In the genomic region with DNA sequence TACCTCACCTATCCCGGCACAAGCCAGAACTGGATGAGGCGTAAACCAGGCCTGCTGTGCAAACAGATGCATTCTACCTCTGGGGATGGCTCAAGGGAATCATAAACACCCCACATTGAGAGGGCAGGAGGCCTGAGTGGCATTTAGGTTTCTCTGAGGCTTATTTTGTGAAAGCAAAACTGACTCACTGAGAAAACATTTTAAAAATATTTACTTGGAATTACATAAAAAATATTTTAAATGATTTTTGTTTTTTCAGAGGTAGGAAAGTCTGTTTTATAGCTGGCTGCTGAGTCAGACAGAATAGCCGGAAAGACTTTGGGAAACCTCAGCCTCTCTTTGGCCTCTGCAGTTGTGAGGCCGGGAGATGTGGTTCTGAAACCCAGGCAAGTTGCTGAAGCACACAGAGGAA, we compare ENCODE assay signal across 16 cellular contexts.
DNase-seq lines count a peak whose midpoint lies in the region; ATAC-seq and TF ChIP-seq lines count a peak whose summit lies in the region.
"Had no signal": no experiment of that assay in that cellular context is flagged by ENCODE, and none has a peak within 500 bp of the region (broad histone marks: within the 10 kb centered on the region; RNA-seq: fewer than 3 reads in every experiment).

No MANE protein-coding gene starts in this region.

- no peaks in the 10 kb centered on the region for H3K27me3 ChIP-seq in SJSA1 (replicated peaks)
- no peaks in the 10 kb centered on the region for H3K27me3 ChIP-seq in WERI-Rb-1 (ENCODE audit: insufficient read depth, low read depth, severe bottlenecking)
- H3K27me3 ChIP-seq: upper lobe of right lung had no signal

- H3K4me3 ChIP-seq in SJSA1 (no peak overlapping the region), fibroblast of villous mesenchyme (ENCODE audit: low read depth, low read length) (no peak overlapping the region), WERI-Rb-1 (ENCODE audit: low read depth, low read length) (no peak overlapping the region)
- H3K4me3 ChIP-seq: upper lobe of right lung had no signal

- no peak for TF ChIP-seq CTCF in fibroblast of villous mesenchyme (IDR thresholded peaks at IDR 0.05; ENCODE audit: insufficient read depth, low read depth, low read length)
- no peak for TF ChIP-seq CTCF in WERI-Rb-1 (IDR thresholded peaks at IDR 0.05; ENCODE audit: low read depth, low read length)
- no peak for TF ChIP-seq CTCF in omental fat pad (IDR thresholded peaks at IDR 0.05)

- DNase-seq in A172 (ENCODE audit: low spot score), result peak; percentile 63
- peak; percentile 86 for DNase-seq in GM03348 (ENCODE audit: low spot score)
- peak; percentile 72 to 77 for DNase-seq in SJSA1 (ENCODE audit: low read depth in 1 of 2, low spot score in 2 of 2)
- peak; percentile 74 for DNase-seq in fibroblast of villous mesenchyme (ENCODE audit: low read depth)
- DNase-seq in NK-92 treated with Interleukin-12 subunit alpha and Interleukin-12 subunit beta, amount 100 ng/mL, for 24 hours (lab: John Stamatoyannopoulos, UW), result no peak
- no peak for DNase-seq in WERI-Rb-1
- DNase-seq in omental fat pad (ENCODE audit: low spot score), result no peak
- DNase-seq: activated naive CD8-positive, alpha-beta T cell treated with anti-CD3 and anti-CD28 coated beads, Interleukin-2, amount 10 ng/mL, durations not matched to agents 7 days and 5 days; head of caudate nucleus; KG1; left ventricle myocardium superior; NCI-H1694 treated with DMSO at 0.1 percent for 48 hours; SK-N-SH; upper lobe of right lung had no signal

- H3K4me1 ChIP-seq in SJSA1 (replicated peaks), result peaks cover 38% of the 10 kb centered on the region
- H3K4me1 ChIP-seq: upper lobe of right lung had no signal

- H3K9me3 ChIP-seq in SJSA1 (replicated peaks) (no peaks in the 10 kb centered on the region), WERI-Rb-1 (ENCODE audit: severe bottlenecking) (no peaks in the 10 kb centered on the region)
- H3K9me3 ChIP-seq: SK-N-SH, upper lobe of right lung had no signal

- H3K36me3 ChIP-seq in SJSA1 (no peaks in the 10 kb centered on the region), WERI-Rb-1 (no peaks in the 10 kb centered on the region)
- H3K36me3 ChIP-seq: upper lobe of right lung had no signal

- no peak for ATAC-seq in HG03520 (IDR thresholded peaks at IDR 0.05; ENCODE audit: unreplicated experiment)
- no peak for ATAC-seq in omental fat pad (ENCODE audit: low FRiP score)
- ATAC-seq: left ventricle myocardium superior, upper lobe of right lung, WTC11 had no signal

- H3K27ac ChIP-seq in SJSA1, result peak overlapping the region; percentile 45; the same call in 1 of the 2 replicates
- H3K27ac ChIP-seq in WERI-Rb-1, result no peak overlapping the region
- H3K27ac ChIP-seq: upper lobe of right lung had no signal

Comparison
In these comparisons a context has a peak if more than half of its experiments do, and no peak if none do; other contexts are left out.
1. DNase-seq: peak in A172 (single experiment), GM03348 (single experiment), SJSA1 (2 of 2) and fibroblast of villous mesenchyme (single experiment); none in NK-92 treated with Interleukin-12 subunit alpha and Interleukin-12 subunit beta, amount 100 ng/mL, for 24 hours (single experiment), WERI-Rb-1 (single experiment) and omental fat pad (single experiment).